ENCODE assay signal across 9 cellular contexts in the genomic region with DNA sequence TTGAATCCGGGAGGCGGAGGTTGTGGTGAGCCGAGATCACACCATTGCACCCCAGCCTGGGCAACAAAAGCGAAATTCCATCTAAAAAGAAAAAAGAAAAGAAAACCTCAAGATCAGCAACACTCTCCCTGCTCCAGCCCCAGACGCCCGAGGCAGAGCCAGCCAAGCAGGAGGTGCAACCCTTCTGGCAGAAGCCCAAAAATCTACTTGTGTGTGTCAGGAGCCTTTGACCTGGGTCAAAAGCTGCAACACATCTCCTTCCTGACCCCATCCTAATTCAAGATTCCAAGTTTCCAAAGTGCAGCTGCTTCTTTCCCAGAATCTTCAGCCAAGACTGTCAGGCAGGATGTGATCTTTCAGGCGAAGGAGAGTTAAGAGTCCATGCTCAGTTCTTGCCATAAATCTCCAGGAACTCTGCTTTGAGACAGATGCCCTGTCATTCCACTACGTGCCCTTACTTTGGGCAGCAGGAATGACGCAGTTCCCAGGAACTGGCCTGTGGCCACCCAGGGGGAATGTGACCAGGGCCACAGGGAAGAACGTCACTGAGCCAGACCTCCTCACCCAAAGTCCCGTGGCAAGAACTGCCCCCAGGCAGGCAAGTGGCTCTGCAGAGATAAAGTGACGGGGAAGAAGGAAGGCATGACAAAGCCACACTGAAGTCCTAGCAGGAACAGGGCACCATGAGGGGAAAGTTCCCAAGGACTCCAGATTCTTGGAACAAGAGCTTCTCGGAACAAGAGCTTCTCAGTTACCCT. TPM values are rescaled to one million over a fixed set of nuclear protein-coding genes. Genes with fewer than 3 reads are reported as not detected.
A peak's percentile ranks its signal among the peaks of the same experiment; 100 is the strongest.
DNase-seq lines count a peak whose midpoint lies in the region; ATAC-seq, FAIRE-seq and TF ChIP-seq lines count a peak whose summit lies in the region.
"Had no signal": no experiment of that assay in that cellular context is flagged by ENCODE, and none has a peak within 500 bp of the region (broad histone marks: within the 10 kb centered on the region; RNA-seq: fewer than 3 reads in every experiment).

No MANE protein-coding gene starts in this region.

- H3K27ac Mint-ChIP-seq in progenitor cell of endocrine pancreas, result no peak overlapping the region

- intact Hi-C loops in adrenal gland (cut with DNase I) (no loop called here), left ventricle myocardium superior (cut with micrococcal nuclease) (no loop called here)

- no peaks in the 10 kb centered on the region for H3K9me3 ChIP-seq in adrenal gland (replicated peaks in 1 of 3)

- H3K9me3 Mint-ChIP-seq in progenitor cell of endocrine pancreas (ENCODE audit: low read depth), result no peaks in the 10 kb centered on the region

- peak overlapping the region; percentile 81 to 98 (median 92) for H3K27ac ChIP-seq in adrenal gland

- no peaks in the 10 kb centered on the region for H3K36me3 ChIP-seq in adrenal gland (replicated peaks in 1 of 2)

- TF ChIP-seq POLR2A in adrenal gland (IDR thresholded peaks at IDR 0.05) (peak in 1 of 2 donors; percentile 63), GM12891 (IDR thresholded peaks at IDR 0.05; ENCODE audit: low read depth, low read length) (no peak)

- no peak overlapping the region for H3K4me3 Mint-ChIP-seq in progenitor cell of endocrine pancreas (ENCODE audit: low read depth)

- peaks cover 19% of the 10 kb centered on the region for H3K4me1 Mint-ChIP-seq in progenitor cell of endocrine pancreas (ENCODE audit: low read depth)

- peak; percentile 52 for ATAC-seq in left ventricle myocardium superior

- H3K4me1 ChIP-seq in adrenal gland (replicated peaks in 1 of 2), result peaks cover 54 to 95% of the 10 kb centered on the region in 2 donors

- no peaks in the 10 kb centered on the region for H3K27me3 ChIP-seq in adrenal gland

- DNase-seq in EL (peak; percentile 51), adrenal gland (peak; percentile 92 to 98 (median 95)), left ventricle myocardium superior (peak; percentile 57), renal cortical epithelial cell (ENCODE audit: low read depth) (peak; percentile 72), DMS53 treated with DMSO at 0.1 percent for 48 hours (lab: John Stamatoyannopoulos, UW; ENCODE audit: unreplicated experiment) (no peak), progenitor cell of endocrine pancreas (ENCODE audit: low spot score, unreplicated experiment) (no peak), urothelium cell line (ENCODE audit: low spot score) (no peak), GM12891 (ENCODE audit: insufficient read length, low spot score) (no peak)

- H3K36me3 Mint-ChIP-seq in progenitor cell of endocrine pancreas (ENCODE audit: insufficient read depth), result peaks cover 1% of the 10 kb centered on the region

- H3K4me3 ChIP-seq in adrenal gland, result no peak overlapping the region

- TF ChIP-seq CTCF in adrenal gland (IDR thresholded peaks at IDR 0.05) (no peak), progenitor cell of endocrine pancreas (IDR thresholded peaks at IDR 0.05; ENCODE audit: unreplicated experiment) (no peak)

- FAIRE-seq in urothelium cell line (lab: Jason Lieb, UNC), result no peak
- no peak for FAIRE-seq in GM12891 (lab: Jason Lieb, UNC)
- FAIRE-seq: G401.6 had no signal

- 21 to 31% (median 24%) methylated on average over 9 to 13 of the region's 13 CpGs for WGBS in adrenal gland, 4 donors

- H3K27me3 Mint-ChIP-seq in progenitor cell of endocrine pancreas, result no peaks in the 10 kb centered on the region

TF ChIP-seq in GM12891, 5 proteins besides CTCF, POLR2A, EP300 and RAD21:
- TF ChIP-seq SPI1 (IDR thresholded peaks at IDR 0.05; ENCODE audit: low read depth, low read length) (no peak), TAF1 (IDR thresholded peaks at IDR 0.05; ENCODE audit: low read depth, low read length) (no peak)

RNA-seq across cellular contexts. Expression of a gene that starts 39.4 kb away (rescaled TPM):
- total RNA-seq in adrenal gland (100 to 1,000 TPM; 134 to 830 (median 180) TPM), left ventricle myocardium superior (9.7 TPM), renal cortical epithelial cell (7.7 and 12.9 TPM in 2 replicates), progenitor cell of endocrine pancreas (11.6 and 14.7 TPM in 2 replicates)
- polyA plus RNA-seq in adrenal gland, result 1,000 to 10,000 TPM in 1 of 3 donors, 100 to 1,000 TPM in 2; 119 to 1,158 (median 135) TPM
- polyA plus RNA-seq in GM12891 (2012; ENCODE audit: low read depth, missing spikeins), result 14.1 TPM

Comparison
In these comparisons a context has a peak if more than half of its experiments do, and no peak if none do; other contexts are left out.
1. DNase-seq: peak in EL (single experiment), adrenal gland (7 of 7), left ventricle myocardium superior (single experiment) and renal cortical epithelial cell (single experiment); none in DMS53 treated with DMSO at 0.1 percent for 48 hours (single experiment), progenitor cell of endocrine pancreas (single experiment), urothelium cell line (single experiment) and GM12891 (single experiment).